In genomic region chr13:26458196-26458734, GRCh38 we compare ENCODE assay signal across 22 cellular contexts.
"Had no signal": no experiment of that assay in that cellular context is flagged by ENCODE, and none has a peak within 500 bp of the region (broad histone marks: within the 10 kb centered on the region; RNA-seq: fewer than 3 reads in every experiment).

No MANE protein-coding gene starts in this region.

- H3K4me3 ChIP-seq: esophagus muscularis mucosa, right lobe of liver, stomach, thyroid gland had no signal

- H3K9me3 ChIP-seq: esophagus muscularis mucosa, right lobe of liver, stomach, thyroid gland had no signal

- H3K27me3 ChIP-seq: esophagus muscularis mucosa, right lobe of liver, stomach, thyroid gland had no signal

- H3K36me3 ChIP-seq: esophagus muscularis mucosa, right lobe of liver, stomach, thyroid gland had no signal

- H3K4me1 ChIP-seq: foreskin keratinocyte, thyroid gland had no signal

- ATAC-seq: activated naive CD8-positive, alpha-beta T cell treated with anti-CD3 and anti-CD28 coated beads, Interleukin-2, amount 50 U/mL, for 24 hours; foreskin keratinocyte; naive thymus-derived CD8-positive, alpha-beta T cell; right lobe of liver; SK-N-SH treated with all-trans-retinoic acid at 6 μM for 48 hours; stimulated activated naive B cell treated with anti-CD40 and anti-IgM and Interleukin-4, amounts not matched to agents 10 μg/mL and 1 μg/mL and 100 μg/mL, for 72 hours; WTC11 had no signal

- FAIRE-seq: islet of Langerhans, small intestine had no signal

- H3K27ac ChIP-seq: foreskin keratinocyte, right lobe of liver, thyroid gland had no signal

- DNase-seq: activated CD4-positive, alpha-beta memory T cell treated with anti-CD3 and anti-CD28 coated beads, Interleukin-2, amount 10 ng/mL, durations not matched to agents 7 days and 5 days; activated CD4-positive, alpha-beta T cell treated with anti-CD3 and anti-CD28 coated beads for 1 hour; activated CD4-positive, alpha-beta T cell treated with anti-CD3 and anti-CD28 coated beads, Interleukin-2, amount 10 ng/mL, durations not matched to agents 7 days and 5 days; activated CD8-positive, alpha-beta memory T cell treated with anti-CD3 and anti-CD28 coated beads, Interleukin-2, amount 50 U/mL, for 48 hours; activated gamma-delta T cell; activated naive CD8-positive, alpha-beta T cell treated with anti-CD3 and anti-CD28 coated beads, Interleukin-2, amount 50 U/mL, for 24 hours; activated T-cell treated with anti-CD3 and anti-CD28 coated beads, Interleukin-2, amount 50 U/mL, for 24 hours; amygdala; central memory CD4-positive, alpha-beta T cell; foreskin keratinocyte; naive thymus-derived CD8-positive, alpha-beta T cell; occipital lobe; right lobe of liver; small intestine; stimulated activated naive B cell treated with anti-CD40 and anti-IgM and Interleukin-4, amounts not matched to agents 10 μg/mL and 1 μg/mL and 100 μg/mL, for 72 hours; stomach; T-helper 2 cell; thyroid gland had no signal
